Comparison of ENCODE assay signal across 8 cellular contexts in the genomic region with DNA sequence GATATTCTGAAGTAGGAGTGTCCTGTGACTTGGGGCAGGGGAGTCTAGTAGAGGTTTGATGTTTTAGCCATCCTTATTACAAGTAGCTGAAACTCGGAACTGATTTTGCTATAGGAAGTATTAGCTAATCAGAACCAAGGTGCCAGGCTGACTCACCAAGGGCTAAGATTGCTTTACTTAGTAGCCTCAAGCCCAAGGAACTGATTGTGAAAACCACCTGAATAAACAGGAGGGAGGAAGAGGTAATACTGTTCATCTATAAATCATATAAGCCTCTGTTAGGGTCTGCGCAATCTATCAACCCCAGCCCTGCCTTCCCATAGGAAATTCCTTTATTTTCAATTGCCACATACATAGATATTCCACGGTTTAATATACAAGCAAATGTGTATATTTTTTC. TPM values are rescaled to one million over a fixed set of nuclear protein-coding genes. Genes with fewer than 3 reads are reported as not detected.
A peak's percentile ranks its signal among the peaks of the same experiment; 100 is the strongest.
DNase-seq lines count a peak whose midpoint lies in the region; ATAC-seq and TF ChIP-seq lines count a peak whose summit lies in the region.

No MANE protein-coding gene starts in this region.

- peaks cover 28% of the 10 kb centered on the region for H3K36me3 ChIP-seq in colonic mucosa
- peaks cover 69% of the 10 kb centered on the region for H3K36me3 ChIP-seq in neutrophil

- no peak for ATAC-seq in GM18519 (IDR thresholded peaks at IDR 0.05; ENCODE audit: low FRiP score, unreplicated experiment)

- H3K4me1 ChIP-seq in colonic mucosa (peaks cover 4% of the 10 kb centered on the region), neutrophil (ENCODE audit: control insufficient read depth in 1 of 2, insufficient read depth in 1 of 2, low read depth in 1 of 2, low read length in 1 of 2) (peaks cover 31 to 32% of the 10 kb centered on the region in 2 experiments)

- H3K27me3 ChIP-seq in colonic mucosa, result no peaks in the 10 kb centered on the region
- no peaks in the 10 kb centered on the region for H3K27me3 ChIP-seq in neutrophil

- no peak for TF ChIP-seq CTCF in colonic mucosa (IDR thresholded peaks at IDR 0.05)
- no peak for TF ChIP-seq CTCF in neutrophil (IDR thresholded peaks at IDR 0.05)

- H3K9me3 ChIP-seq in colonic mucosa, result no peaks in the 10 kb centered on the region
- H3K9me3 ChIP-seq in neutrophil, result peaks cover 3% of the 10 kb centered on the region

- H3K4me3 ChIP-seq in colonic mucosa (no peak overlapping the region), neutrophil (ENCODE audit: low read depth in 1 of 2, low read length in 1 of 2) (peak overlapping the region; percentile 22 to 27)

- peak overlapping the region in 1 of 2 donors; percentile 3 for H3K9ac ChIP-seq in colonic mucosa (ENCODE audit: low read depth in 2 of 2, low read length in 2 of 2)

- peak; percentile 30 for DNase-seq in Daoy (ENCODE audit: low read depth)
- peak; percentile 83 for DNase-seq in NOMO-1 treated with DMSO at 0.1 percent for 48 hours (lab: John Stamatoyannopoulos, UW; ENCODE audit: unreplicated experiment)
- no peak for DNase-seq in colonic mucosa
- DNase-seq in superior temporal gyrus (ENCODE audit: extremely low spot score), result no peak
- DNase-seq in C1 segment of cervical spinal cord (lab: John Stamatoyannopoulos, UW), result no peak
- DNase-seq in GM19240 (ENCODE audit: insufficient read length, low spot score), result no peak

- H3K27ac ChIP-seq in colonic mucosa, result peak overlapping the region; percentile 51
- H3K27ac ChIP-seq in neutrophil, result peak overlapping the region; percentile 77

- intact Hi-C loops in colonic mucosa (cut with DNase I), result no loop called here

RNA-seq across cellular contexts. Expression of gene GNAS, which starts 54.4 kb away (rescaled TPM):
- total RNA-seq in Daoy (2014; rRNA removed; shearing (Covaris generic)), result 286 and 344 TPM in 2 replicates
- 100 to 1,000 TPM; 683 to 715 TPM for total RNA-seq in colonic mucosa

RNA-seq across cellular contexts. Expression of gene GNAS-AS1, which starts 56.2 kb away (rescaled TPM):
- 1.3 and 3.1 TPM in 2 replicates for total RNA-seq in Daoy (2014; rRNA removed; shearing (Covaris generic))
- 1 to 10 TPM in 1 of 2 donors, under 1 TPM in 1; 0.88 to 1.7 TPM for total RNA-seq in colonic mucosa

Comparison
In these comparisons a context has a peak if more than half of its experiments do, and no peak if none do; other contexts are left out.
1. DNase-seq: peak in Daoy (single experiment) and NOMO-1 treated with DMSO at 0.1 percent for 48 hours (single experiment); none in colonic mucosa (single experiment), superior temporal gyrus (single experiment), C1 segment of cervical spinal cord (0 of 14) and GM19240 (single experiment).